9 cellular contexts compared by ENCODE assay signal in genomic region chr11:116895053-116895757, GRCh38. TPM values are rescaled to one million over a fixed set of nuclear protein-coding genes. Genes with fewer than 3 reads are reported as not detected.
DNase-seq lines count a peak whose midpoint lies in the region; ATAC-seq and TF ChIP-seq lines count a peak whose summit lies in the region.
"Had no signal": no experiment of that assay in that cellular context is flagged by ENCODE, and none has a peak within 500 bp of the region (broad histone marks: within the 10 kb centered on the region; RNA-seq: fewer than 3 reads in every experiment).

No MANE protein-coding gene starts in this region.

- peaks cover 8 to 17% (median 14%) of the 10 kb centered on the region in 4 donors for H3K4me1 Mint-ChIP-seq in CD4-positive, CD25-positive, alpha-beta regulatory T cell
- H3K4me1 Mint-ChIP-seq in naive B cell = peaks cover 22 to 27% (median 25%) of the 10 kb centered on the region in 3 donors
- peaks cover 11% of the 10 kb centered on the region for H3K4me1 Mint-ChIP-seq in activated T-helper 2 cell treated with anti-CD3 and anti-CD28 coated beads, Interferon-gamma antibody, Interleukin-2, Interleukin-4, amounts not matched to agents 10 μg/mL and 5 μg/mL and 100 μg/mL, durations not matched to agents 14 hours and 24 hours and 36 hours (ENCODE audit: low read depth)

- H3F3A ChIP-seq in MM.1S (ENCODE audit: insufficient read depth, low read length) = no peaks in the 10 kb centered on the region; the same call in 1 of the 2 replicates

- H3K9me3 Mint-ChIP-seq in CD4-positive, CD25-positive, alpha-beta regulatory T cell = peaks cover 0 to 6% (median 0%) of the 10 kb centered on the region in 7 donors
- peaks cover 0 to 6% (median 0%) of the 10 kb centered on the region in 7 donors for H3K9me3 Mint-ChIP-seq in naive B cell
- H3K9me3 Mint-ChIP-seq in activated T-helper 2 cell treated with anti-CD3 and anti-CD28 coated beads, Interferon-gamma antibody, Interleukin-2, Interleukin-4, amounts not matched to agents 10 μg/mL and 5 μg/mL and 100 μg/mL, durations not matched to agents 14 hours and 24 hours and 36 hours = peaks cover 6% of the 10 kb centered on the region

- no peak overlapping the region for H3K9ac ChIP-seq in MM.1S (ENCODE audit: low read length)

- H3K27ac Mint-ChIP-seq in CD4-positive, CD25-positive, alpha-beta regulatory T cell = peak overlapping the region in 2 of 3 donors; percentile 39 to 83
- peak overlapping the region; percentile 3 to 88 (median 69) for H3K27ac Mint-ChIP-seq in naive B cell
- H3K27ac Mint-ChIP-seq in activated T-helper 2 cell treated with anti-CD3 and anti-CD28 coated beads, Interferon-gamma antibody, Interleukin-2, Interleukin-4, amounts not matched to agents 10 μg/mL and 5 μg/mL and 100 μg/mL, durations not matched to agents 14 hours and 24 hours and 36 hours = no peak overlapping the region

- no peaks in the 10 kb centered on the region for H3K9me2 ChIP-seq in MM.1S (replicated peaks; ENCODE audit: insufficient read depth, low read length)

- H3K4me1 ChIP-seq in CD4-positive, CD25-positive, alpha-beta regulatory T cell (ENCODE audit: control insufficient read depth, insufficient read depth, low read length, poor library complexity, severe bottlenecking) = peaks cover 2% of the 10 kb centered on the region
- no peaks in the 10 kb centered on the region for H3K4me1 ChIP-seq in MM.1S (ENCODE audit: low read length)

- no peak for ATAC-seq in CD4-positive, CD25-positive, alpha-beta regulatory T cell (ENCODE audit: low read depth in 2 of 2)
- ATAC-seq in naive B cell (ENCODE audit: low read depth in 2 of 2) = peak; percentile 85 to 92

- peak; percentile 25; the same call in 1 of the 2 replicates for TF ChIP-seq CTCF in MM.1S (IDR thresholded peaks at IDR 0.05; ENCODE audit: low read length)

- H3K27me3 ChIP-seq in CD4-positive, CD25-positive, alpha-beta regulatory T cell (ENCODE audit: control insufficient read depth, insufficient read depth, low read length) = no peaks in the 10 kb centered on the region
- no peaks in the 10 kb centered on the region for H3K27me3 ChIP-seq in MM.1S (replicated peaks; ENCODE audit: insufficient read depth, low read length)

- H3K36me3 ChIP-seq in CD4-positive, CD25-positive, alpha-beta regulatory T cell (ENCODE audit: control insufficient read depth, insufficient read depth, low read length) = peaks cover 35% of the 10 kb centered on the region
- no peaks in the 10 kb centered on the region for H3K36me3 ChIP-seq in MM.1S (replicated peaks; ENCODE audit: insufficient read depth, low read length)

- no peak overlapping the region for H2AFZ ChIP-seq in MM.1S (ENCODE audit: low read length)

- H3K79me2 ChIP-seq in MM.1S (ENCODE audit: low read length) = no peaks in the 10 kb centered on the region

- no peaks in the 10 kb centered on the region for H4K20me1 ChIP-seq in MM.1S (ENCODE audit: insufficient read depth, low read length)

- no peaks in the 10 kb centered on the region for H3K9me3 ChIP-seq in CD4-positive, CD25-positive, alpha-beta regulatory T cell (ENCODE audit: control insufficient read depth in 2 of 2, low read length in 2 of 2)
- H3K9me3 ChIP-seq in MM.1S (replicated peaks; ENCODE audit: insufficient read depth, low read length) = no peaks in the 10 kb centered on the region

- H3K4me3 Mint-ChIP-seq in CD4-positive, CD25-positive, alpha-beta regulatory T cell = no peak overlapping the region
- no peak overlapping the region for H3K4me3 Mint-ChIP-seq in naive B cell
- no peak overlapping the region for H3K4me3 Mint-ChIP-seq in activated T-helper 2 cell treated with anti-CD3 and anti-CD28 coated beads, Interferon-gamma antibody, Interleukin-2, Interleukin-4, amounts not matched to agents 10 μg/mL and 5 μg/mL and 100 μg/mL, durations not matched to agents 14 hours and 24 hours and 36 hours (ENCODE audit: low read depth)

- intact Hi-C loops in activated T-helper 2 cell treated with anti-CD3 and anti-CD28 coated beads, Interferon-gamma antibody, Interleukin-2, Interleukin-4, amounts not matched to agents 10 μg/mL and 5 μg/mL and 100 μg/mL, durations not matched to agents 14 hours and 24 hours and 36 hours (cut with micrococcal nuclease) = no loop called here

- no peaks in the 10 kb centered on the region for H3K27me3 Mint-ChIP-seq in CD4-positive, CD25-positive, alpha-beta regulatory T cell
- no peaks in the 10 kb centered on the region for H3K27me3 Mint-ChIP-seq in naive B cell
- no peaks in the 10 kb centered on the region for H3K27me3 Mint-ChIP-seq in activated T-helper 2 cell treated with anti-CD3 and anti-CD28 coated beads, Interferon-gamma antibody, Interleukin-2, Interleukin-4, amounts not matched to agents 10 μg/mL and 5 μg/mL and 100 μg/mL, durations not matched to agents 14 hours and 24 hours and 36 hours (ENCODE audit: low read depth)

- H3K36me3 Mint-ChIP-seq in CD4-positive, CD25-positive, alpha-beta regulatory T cell = peaks cover 44% of the 10 kb centered on the region
- H3K36me3 Mint-ChIP-seq in naive B cell = peaks cover 20 to 36% of the 10 kb centered on the region in 2 donors
- H3K36me3 Mint-ChIP-seq in activated T-helper 2 cell treated with anti-CD3 and anti-CD28 coated beads, Interferon-gamma antibody, Interleukin-2, Interleukin-4, amounts not matched to agents 10 μg/mL and 5 μg/mL and 100 μg/mL, durations not matched to agents 14 hours and 24 hours and 36 hours (ENCODE audit: low read depth) = peaks cover 46% of the 10 kb centered on the region

- H3K4me3 ChIP-seq in CD4-positive, CD25-positive, alpha-beta regulatory T cell (ENCODE audit: low read depth, low read length) = no peak overlapping the region
- no peak overlapping the region for H3K4me3 ChIP-seq in MM.1S (ENCODE audit: low read length)
- H3K4me3 ChIP-seq: lung had no signal

- no peak overlapping the region for H3K4me2 ChIP-seq in MM.1S (ENCODE audit: low read depth, low read length)

- H3K27ac ChIP-seq in CD4-positive, CD25-positive, alpha-beta regulatory T cell (ENCODE audit: insufficient read depth, low read length, poor library complexity, severe bottlenecking) = no peak overlapping the region
- H3K27ac ChIP-seq in MM.1S (ENCODE audit: low read length) = no peak overlapping the region

- DNase-seq in CD4-positive, CD25-positive, alpha-beta regulatory T cell = peak in 1 of 3 donors; percentile 26
- DNase-seq in MM.1S (no peak), naive B cell (peak; percentile 46), NCI-H146 (lab: John Stamatoyannopoulos, UW) (no peak)
- peak; percentile 7 for DNase-seq in effector CD8-positive, alpha-beta T cell (lab: John Stamatoyannopoulos, UW)
- no peak for DNase-seq in activated CD8-positive, alpha-beta memory T cell treated with anti-CD3 and anti-CD28 coated beads for 24 hours
- DNase-seq in stimulated activated CD4-positive, alpha-beta T cell treated with anti-CD3 and anti-CD28 coated beads, Interleukin-1b, Interleukin-23, amount 100 ng/mL, for 48 hours = no peak
- no peak for DNase-seq in activated T-helper 2 cell treated with anti-CD3 and anti-CD28 coated beads, Interferon-gamma antibody, Interleukin-2, Interleukin-4, amounts not matched to agents 10 μg/mL and 5 μg/mL and 100 μg/mL, durations not matched to agents 14 hours and 24 hours and 36 hours (ENCODE audit: low spot score)

RNA-seq across cellular contexts. Expression of gene APOA1, which starts 57.8 kb away (rescaled TPM):
- total RNA-seq in CD4-positive, CD25-positive, alpha-beta regulatory T cell = not detected
- under 1 TPM in 1 of 4 donors, not detected in 3; 0.34 TPM for polyA plus RNA-seq in CD4-positive, CD25-positive, alpha-beta regulatory T cell
- under 1 TPM in 3 of 6 donors, not detected in 3; 0.37 to 0.62 (median 0.45) TPM for polyA plus RNA-seq in naive B cell (ENCODE audit: low read depth in 6 of 6)
- not detected in 2 replicates for total RNA-seq in activated T-helper 2 cell treated with anti-CD3 and anti-CD28 coated beads, Interferon-gamma antibody, Interleukin-2, Interleukin-4, amounts not matched to agents 10 μg/mL and 5 μg/mL and 100 μg/mL, durations not matched to agents 14 hours and 24 hours and 36 hours

Comparison
In these comparisons a context has a peak if more than half of its experiments do, and no peak if none do; other contexts are left out.
1. ATAC-seq: peak in naive B cell (2 of 2); none in CD4-positive, CD25-positive, alpha-beta regulatory T cell (0 of 2).
2. DNase-seq: peak in effector CD8-positive, alpha-beta T cell (single experiment) and naive B cell (single experiment); none in MM.1S (single experiment), activated CD8-positive, alpha-beta memory T cell treated with anti-CD3 and anti-CD28 coated beads for 24 hours (single experiment), NCI-H146 (single experiment), stimulated activated CD4-positive, alpha-beta T cell treated with anti-CD3 and anti-CD28 coated beads, Interleukin-1b, Interleukin-23, amount 100 ng/mL, for 48 hours (single experiment) and activated T-helper 2 cell treated with anti-CD3 and anti-CD28 coated beads, Interferon-gamma antibody, Interleukin-2, Interleukin-4, amounts not matched to agents 10 μg/mL and 5 μg/mL and 100 μg/mL, durations not matched to agents 14 hours and 24 hours and 36 hours (single experiment).